Comparison of ENCODE assay signal across 3 cellular contexts in genomic region chr1:116861137-116861536, GRCh38.
TF ChIP-seq lines count a peak whose summit lies in the region.

No MANE protein-coding gene starts in this region.

TF ChIP-seq in HepG2, 621 proteins besides CTCF, POLR2A, EP300 and RAD21:
- no peak for TF ChIP-seq ZBTB38 (CRISPR knock-in tag; IDR thresholded peaks at IDR 0.05)
- no peak for TF ChIP-seq ZBTB3 (CRISPR knock-in tag; IDR thresholded peaks at IDR 0.05; ENCODE audit: borderline replicate concordance, low read depth)
- TF ChIP-seq TRIM24 (CRISPR knock-in tag; IDR thresholded peaks at IDR 0.05): no peak
- TF ChIP-seq ZGPAT (CRISPR knock-in tag; IDR thresholded peaks at IDR 0.05): no peak
- TF ChIP-seq REST (IDR thresholded peaks at IDR 0.05; ENCODE audit: borderline replicate concordance in 1 of 2, low read depth in 1 of 2, low read length in 2 of 2): no peak
- no peak for TF ChIP-seq MBD4 (IDR thresholded peaks at IDR 0.05; ENCODE audit: borderline replicate concordance, low read length)
- no peak for TF ChIP-seq KMT2A (CRISPR knock-in tag; IDR thresholded peaks at IDR 0.05)
- no peak for TF ChIP-seq TERF1 (CRISPR knock-in tag; IDR thresholded peaks at IDR 0.05)
- no peak for TF ChIP-seq TARDBP (CRISPR knock-in tag; IDR thresholded peaks at IDR 0.05)

TF ChIP-seq in K562, 482 proteins besides CTCF, POLR2A, EP300 and RAD21:
- TF ChIP-seq OTX1 (CRISPR knock-in tag; IDR thresholded peaks at IDR 0.05) (no peak), MTA1 (IDR thresholded peaks at IDR 0.05; ENCODE audit: borderline replicate concordance) (no peak), BCL6 (CRISPR knock-in tag; IDR thresholded peaks at IDR 0.05) (no peak)

TF ChIP-seq in HEK293T, 16 proteins besides CTCF, POLR2A, EP300 and RAD21:
- TF ChIP-seq FOXK2 (IDR thresholded peaks at IDR 0.05): no peak
- no peak for TF ChIP-seq NFRKB (IDR thresholded peaks at IDR 0.05)
- no peak for TF ChIP-seq ELF4 (IDR thresholded peaks at IDR 0.05)
- TF ChIP-seq FOXA1 (IDR thresholded peaks at IDR 0.05): no peak
- TF ChIP-seq BHLHE40 (IDR thresholded peaks at IDR 0.05; ENCODE audit: borderline replicate concordance): no peak
- no peak for TF ChIP-seq TARDBP (IDR thresholded peaks at IDR 0.05)
- no peak for TF ChIP-seq ZNF384 (IDR thresholded peaks at IDR 0.05)
- no peak for TF ChIP-seq SP1 (IDR thresholded peaks at IDR 0.05)
- no peak for TF ChIP-seq FOXM1 (IDR thresholded peaks at IDR 0.05; ENCODE audit: borderline replicate concordance)
- no peak for TF ChIP-seq L3MBTL2 (conservative IDR thresholded peaks at IDR 0.05)
- TF ChIP-seq CTBP1 (IDR thresholded peaks at IDR 0.05; ENCODE audit: borderline replicate concordance): no peak
- TF ChIP-seq ARNT (IDR thresholded peaks at IDR 0.05): no peak
- no peak for TF ChIP-seq LEF1 (IDR thresholded peaks at IDR 0.05; ENCODE audit: borderline replicate concordance)
- TF ChIP-seq HDGF (IDR thresholded peaks at IDR 0.05; ENCODE audit: borderline replicate concordance): no peak
- TF ChIP-seq PKNOX1 (IDR thresholded peaks at IDR 0.05): no peak
- no peak for TF ChIP-seq SUZ12 (IDR thresholded peaks at IDR 0.05)
